ENCODE assay signal across 8 cellular contexts in the genomic region with DNA sequence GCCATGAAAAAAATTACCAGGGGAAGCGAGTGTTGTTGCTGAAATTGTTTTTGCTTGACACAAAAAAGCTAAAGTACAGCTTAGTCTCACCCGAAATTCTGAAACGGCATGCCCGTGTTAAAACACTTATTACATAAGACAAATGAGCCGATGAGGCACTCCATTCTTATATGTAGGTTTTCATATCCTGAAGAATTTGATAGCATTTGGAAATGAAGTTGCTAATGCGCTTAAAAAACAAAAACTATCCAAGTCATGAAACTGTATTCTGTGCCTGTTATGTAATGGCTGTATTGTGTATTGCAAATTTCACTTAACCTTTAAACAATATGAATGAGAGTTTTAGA. TPM values are rescaled to one million over a fixed set of nuclear protein-coding genes. Genes with fewer than 3 reads are reported as not detected.
DNase-seq lines count a peak whose midpoint lies in the region; ATAC-seq and TF ChIP-seq lines count a peak whose summit lies in the region.

No MANE protein-coding gene starts in this region.

- H3K27ac ChIP-seq in Peyer's patch: peak overlapping the region; percentile 95 to 98 (median 96)
- peak overlapping the region; percentile 92 for H3K27ac ChIP-seq in epithelial cell of prostate
- H3K27ac ChIP-seq in ovary: peak overlapping the region; percentile 77 to 99

- H3K9me3 ChIP-seq in ES-I3 (ENCODE audit: control insufficient read depth, insufficient read depth, low read length) (no peaks in the 10 kb centered on the region), Peyer's patch (no peaks in the 10 kb centered on the region), ovary (no peaks in the 10 kb centered on the region)

- WGBS in ovary, 3 donors: 0 to 1% (median 0%) methylated on average over 6 of the region's 6 CpGs

- H3K27me3 ChIP-seq in Peyer's patch: no peaks in the 10 kb centered on the region
- no peaks in the 10 kb centered on the region for H3K27me3 ChIP-seq in ovary

- H3K4me1 ChIP-seq in ES-I3 (ENCODE audit: insufficient read depth, low read length) (peaks cover 12% of the 10 kb centered on the region), Peyer's patch (peaks cover 0 to 17% (median 2%) of the 10 kb centered on the region in 4 donors), ovary (ENCODE audit: insufficient read depth) (no peaks in the 10 kb centered on the region)

- no peak for TF ChIP-seq POLR2A in Peyer's patch (IDR thresholded peaks at IDR 0.05)
- no peak for TF ChIP-seq POLR2A in ovary (IDR thresholded peaks at IDR 0.05)

- DNase-seq in Peyer's patch (no peak), epithelial cell of prostate (ENCODE audit: low read depth, low spot score) (no peak), ovary (no peak), mesenteric fat pad (ENCODE audit: low spot score) (no peak), NCI-H2227 (lab: John Stamatoyannopoulos, UW; ENCODE audit: unreplicated experiment) (no peak)

- peak overlapping the region; percentile 80 for H3K9ac ChIP-seq in ES-I3 (ENCODE audit: low read depth, low read length)

- no peak for ATAC-seq in GM19023 (IDR thresholded peaks at IDR 0.05; ENCODE audit: unreplicated experiment)
- no peak for ATAC-seq in GM21381 (IDR thresholded peaks at IDR 0.05; ENCODE audit: unreplicated experiment)

- H3K4me3 ChIP-seq in Peyer's patch (peak overlapping the region; percentile 77 to 94 (median 90)), ovary (peak overlapping the region; percentile 84)

- H3K36me3 ChIP-seq in ES-I3 (ENCODE audit: insufficient read depth, low read length): no peaks in the 10 kb centered on the region
- no peaks in the 10 kb centered on the region for H3K36me3 ChIP-seq in Peyer's patch
- H3K36me3 ChIP-seq in ovary: no peaks in the 10 kb centered on the region

- TF ChIP-seq CTCF in Peyer's patch (IDR thresholded peaks at IDR 0.05): no peak
- TF ChIP-seq CTCF in ovary (IDR thresholded peaks at IDR 0.05): no peak

- TF ChIP-seq EP300 in ovary (IDR thresholded peaks at IDR 0.05): no peak

- intact Hi-C loops in ovary (cut with DNase I): loop anchor here in 2 of 4 donors (10.0 kb wide), 1 partner anchor 201 kb away; no protein-coding TSS in a partner anchor

RNA-seq across cellular contexts. Expression of gene NRIP1, which starts 1.4 kb away (rescaled TPM):
- total RNA-seq in Peyer's patch (10 to 100 TPM; 37.4 to 72.9 (median 53.6) TPM), ovary (10 to 100 TPM; 33.3 to 56.6 (median 43.1) TPM), mesenteric fat pad (57.8 TPM)
- polyA plus RNA-seq in ovary: 10 to 100 TPM in 1 of 2 donors, 1 to 10 TPM in 1; 9.4 to 14.8 TPM
